In genomic region chr14:20680843-20681347, GRCh38 we compare ENCODE assay signal across 7 cellular contexts. TPM values are rescaled to one million over a fixed set of nuclear protein-coding genes. Genes with fewer than 3 reads are reported as not detected.
DNase-seq lines count a peak whose midpoint lies in the region; ATAC-seq and TF ChIP-seq lines count a peak whose summit lies in the region.

No MANE protein-coding gene starts in this region.

- H3K27ac Mint-ChIP-seq in memory B cell (no peak overlapping the region), endothelial cell (ENCODE audit: unreplicated experiment) (no peak overlapping the region), glutamatergic neuron (ENCODE audit: unreplicated experiment) (no peak overlapping the region)
- H3K27ac Mint-ChIP-seq in activated naive CD4-positive, alpha-beta T cell treated with anti-CD3 and anti-CD28 coated beads, Interleukin-2, amount 50 U/mL, for 72 hours: no peak overlapping the region

- TF ChIP-seq CTCF in ascending aorta (IDR thresholded peaks at IDR 0.05) (no peak), endothelial cell (IDR thresholded peaks at IDR 0.05; ENCODE audit: unreplicated experiment) (no peak), glutamatergic neuron (IDR thresholded peaks at IDR 0.05; ENCODE audit: partially characterized antibody, unreplicated experiment) (no peak)

- no peaks in the 10 kb centered on the region for H3K36me3 Mint-ChIP-seq in memory B cell
- H3K36me3 Mint-ChIP-seq in endothelial cell (ENCODE audit: low read depth, unreplicated experiment): peaks cover 6% of the 10 kb centered on the region
- H3K36me3 Mint-ChIP-seq in glutamatergic neuron (ENCODE audit: unreplicated experiment): no peaks in the 10 kb centered on the region
- peaks cover 0 to 5% of the 10 kb centered on the region in 2 donors for H3K36me3 Mint-ChIP-seq in activated naive CD4-positive, alpha-beta T cell treated with anti-CD3 and anti-CD28 coated beads, Interleukin-2, amount 50 U/mL, for 72 hours

- no peaks in the 10 kb centered on the region for H3K27me3 ChIP-seq in ascending aorta

- H3K27ac ChIP-seq in ascending aorta: peak overlapping the region; percentile 100

- ATAC-seq in GM18502 (IDR thresholded peaks at IDR 0.05; ENCODE audit: poor library complexity, unreplicated experiment) (peak; percentile 29), HG02610 (IDR thresholded peaks at IDR 0.05; ENCODE audit: unreplicated experiment) (peak; percentile 29), memory B cell (ENCODE audit: low read depth) (peak; percentile 59)
- ATAC-seq in activated naive CD4-positive, alpha-beta T cell treated with anti-CD3 and anti-CD28 coated beads, Interleukin-2, amount 50 U/mL, for 72 hours: no peak

- no peaks in the 10 kb centered on the region for H3K36me3 ChIP-seq in ascending aorta

- intact Hi-C loops in ascending aorta (cut with DNase I): loop anchor here (5.0 kb wide), 2 partner anchors 421 to 701 kb away; partner anchors contain the start of genes SUPT16H and TMEM253

- DNase-seq in ascending aorta (ENCODE audit: low spot score in 2 of 2) (no peak), memory B cell (ENCODE audit: low spot score in 2 of 2) (no peak), endothelial cell (ENCODE audit: low spot score) (no peak), glutamatergic neuron (no peak)
- DNase-seq in activated naive CD4-positive, alpha-beta T cell treated with anti-CD3 and anti-CD28 coated beads, Interleukin-2, amount 50 U/mL, for 72 hours (ENCODE audit: low spot score in 2 of 2): no peak

- no peaks in the 10 kb centered on the region for H3K9me3 ChIP-seq in ascending aorta

- peaks cover 10 to 21% of the 10 kb centered on the region in 2 donors for H3K4me1 ChIP-seq in ascending aorta

- H3K4me3 Mint-ChIP-seq in memory B cell (no peak overlapping the region), endothelial cell (ENCODE audit: unreplicated experiment) (no peak overlapping the region), glutamatergic neuron (ENCODE audit: unreplicated experiment) (no peak overlapping the region)

- H3K4me3 ChIP-seq in ascending aorta: peak overlapping the region; percentile 89 to 94

- H3K9me3 Mint-ChIP-seq in memory B cell: no peaks in the 10 kb centered on the region
- no peaks in the 10 kb centered on the region for H3K9me3 Mint-ChIP-seq in endothelial cell (ENCODE audit: unreplicated experiment)
- H3K9me3 Mint-ChIP-seq in glutamatergic neuron (ENCODE audit: unreplicated experiment): peaks cover 13% of the 10 kb centered on the region
- H3K9me3 Mint-ChIP-seq in activated naive CD4-positive, alpha-beta T cell treated with anti-CD3 and anti-CD28 coated beads, Interleukin-2, amount 50 U/mL, for 72 hours: no peaks in the 10 kb centered on the region

- H3K27me3 Mint-ChIP-seq in memory B cell: no peaks in the 10 kb centered on the region
- H3K27me3 Mint-ChIP-seq in endothelial cell (ENCODE audit: unreplicated experiment): peaks cover 18% of the 10 kb centered on the region
- H3K27me3 Mint-ChIP-seq in glutamatergic neuron (ENCODE audit: unreplicated experiment): peaks cover 2% of the 10 kb centered on the region

- H3K4me1 Mint-ChIP-seq in memory B cell (peaks cover 24% of the 10 kb centered on the region), endothelial cell (ENCODE audit: unreplicated experiment) (peaks cover 15% of the 10 kb centered on the region), glutamatergic neuron (ENCODE audit: low read depth, unreplicated experiment) (peaks cover 9% of the 10 kb centered on the region)

RNA-seq across cellular contexts. Expression of gene RNASE4, which starts 3.5 kb away (rescaled TPM):
- total RNA-seq in ascending aorta (23.2 TPM), endothelial cell (ENCODE audit: unreplicated experiment) (1.0 TPM), glutamatergic neuron (ENCODE audit: unreplicated experiment) (1.7 TPM)
- total RNA-seq in activated naive CD4-positive, alpha-beta T cell treated with anti-CD3 and anti-CD28 coated beads, Interleukin-2, amount 50 U/mL, for 72 hours: under 1 TPM; 0.23 to 0.60 TPM

RNA-seq across cellular contexts. Expression of gene ANG, which starts 7.7 kb away (rescaled TPM):
- 4.2 TPM for total RNA-seq in ascending aorta
- total RNA-seq in endothelial cell (ENCODE audit: unreplicated experiment): 6.5 TPM
- total RNA-seq in glutamatergic neuron (ENCODE audit: unreplicated experiment): 1.7 TPM
- total RNA-seq in activated naive CD4-positive, alpha-beta T cell treated with anti-CD3 and anti-CD28 coated beads, Interleukin-2, amount 50 U/mL, for 72 hours: 1 to 10 TPM in 1 of 2 donors, under 1 TPM in 1; 0.48 to 4.1 TPM

RNA-seq across cellular contexts. Expression of gene OR6S1, which starts 39.4 kb away (rescaled TPM):
- total RNA-seq in ascending aorta (not detected), endothelial cell (ENCODE audit: unreplicated experiment) (not detected), glutamatergic neuron (ENCODE audit: unreplicated experiment) (not detected)
- total RNA-seq in activated naive CD4-positive, alpha-beta T cell treated with anti-CD3 and anti-CD28 coated beads, Interleukin-2, amount 50 U/mL, for 72 hours: not detected

Comparison
In these comparisons a context has a peak if more than half of its experiments do, and no peak if none do; other contexts are left out.
1. ATAC-seq: peak in GM18502 (single experiment), HG02610 (single experiment) and memory B cell (single experiment); none in activated naive CD4-positive, alpha-beta T cell treated with anti-CD3 and anti-CD28 coated beads, Interleukin-2, amount 50 U/mL, for 72 hours (0 of 2).